Comparison of ENCODE assay signal across 25 cellular contexts in the genomic region with DNA sequence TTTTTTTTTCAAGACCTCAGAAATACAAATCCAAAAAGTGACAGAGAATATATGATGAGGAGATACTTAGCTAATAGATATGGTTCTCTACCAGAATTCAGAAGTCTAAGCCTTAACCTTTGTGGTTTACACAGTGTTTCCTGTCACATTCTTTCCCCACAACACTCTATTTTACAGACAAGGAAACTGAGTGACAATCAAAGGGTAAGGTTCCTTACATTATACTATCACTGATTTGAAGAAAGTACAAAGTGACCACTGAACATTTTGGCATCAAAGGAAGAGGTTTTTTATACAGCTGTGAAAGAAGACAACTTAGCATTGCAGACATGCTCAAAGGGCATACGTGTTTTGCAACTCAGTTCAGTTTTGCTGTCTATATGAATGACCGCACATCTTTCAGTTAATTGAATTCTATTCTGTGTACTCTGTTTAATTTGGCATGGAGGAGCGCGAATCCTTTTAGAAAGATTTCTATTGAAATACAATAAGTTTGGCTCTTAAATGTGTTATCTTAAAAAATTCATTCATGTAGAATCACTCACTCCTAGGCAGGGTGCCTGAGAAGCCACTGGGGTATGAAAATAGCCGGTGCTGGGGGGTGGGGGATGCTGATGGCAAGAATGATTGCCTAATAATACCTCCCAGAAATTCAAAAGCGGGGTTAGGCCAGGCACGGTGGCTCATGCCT.
DNase-seq lines count a peak whose midpoint lies in the region; ATAC-seq and TF ChIP-seq lines count a peak whose summit lies in the region.
"Had no signal": no experiment of that assay in that cellular context is flagged by ENCODE, and none has a peak within 500 bp of the region (broad histone marks: within the 10 kb centered on the region; RNA-seq: fewer than 3 reads in every experiment).

No MANE protein-coding gene starts in this region.

- CTCF ChIA-PET in CD8-positive, alpha-beta T cell (lab: Charles Lee), result interaction anchor here (1.0 kb wide), 2 partner anchors 13 to 25 kb away, joined by 3 read pairs; no protein-coding TSS in a partner anchor
- CTCF ChIA-PET in activated CD8-positive, alpha-beta T cell treated with anti-CD3 and anti-CD28 coated beads for 36 hours (lab: Charles Lee), result no interaction called here

- H3K9me3 Mint-ChIP-seq in CD8-positive, alpha-beta T cell, result no peaks in the 10 kb centered on the region
- no peaks in the 10 kb centered on the region for H3K9me3 Mint-ChIP-seq in activated CD8-positive, alpha-beta T cell treated with anti-CD3 and anti-CD28 coated beads for 36 hours
- H3K9me3 Mint-ChIP-seq in effector memory CD8-positive, alpha-beta T cell, result no peaks in the 10 kb centered on the region
- H3K9me3 Mint-ChIP-seq: type B pancreatic cell had no signal

- H3K4me2 ChIP-seq in BLaER1, result peak overlapping the region; percentile 33
- H3K4me2 ChIP-seq: KMS-11 had no signal

- H3K4me1 Mint-ChIP-seq in CD8-positive, alpha-beta T cell (ENCODE audit: low read depth), result peaks cover 94% of the 10 kb centered on the region
- H3K4me1 Mint-ChIP-seq in activated CD8-positive, alpha-beta T cell treated with anti-CD3 and anti-CD28 coated beads for 36 hours (ENCODE audit: low read depth), result peaks cover 81% of the 10 kb centered on the region
- peaks cover 27 to 41% of the 10 kb centered on the region in 2 donors for H3K4me1 Mint-ChIP-seq in effector memory CD8-positive, alpha-beta T cell (ENCODE audit: low read depth in 2 of 2)

- no peak overlapping the region for H3K4me3 ChIP-seq in BLaER1
- no peak overlapping the region for H3K4me3 ChIP-seq in CD8-positive, alpha-beta T cell (ENCODE audit: low read depth, low read length)
- H3K4me3 ChIP-seq: breast epithelium had no signal

- no peaks in the 10 kb centered on the region for H3K9me3 ChIP-seq in BLaER1
- no peaks in the 10 kb centered on the region for H3K9me3 ChIP-seq in CD8-positive, alpha-beta T cell (ENCODE audit: low read length)
- H3K9me3 ChIP-seq: breast epithelium had no signal

- ATAC-seq in CD8-positive, alpha-beta T cell, result peak; percentile 63
- peak; percentile 49 for ATAC-seq in activated CD8-positive, alpha-beta T cell treated with anti-CD3 and anti-CD28 coated beads for 36 hours
- peak; percentile 54 for ATAC-seq in effector memory CD8-positive, alpha-beta T cell (replicated peaks)
- no peak for ATAC-seq in SK-N-SH treated with all-trans-retinoic acid at 6 μM for 48 hours

- no peaks in the 10 kb centered on the region for H3K36me3 Mint-ChIP-seq in CD8-positive, alpha-beta T cell
- no peaks in the 10 kb centered on the region for H3K36me3 Mint-ChIP-seq in activated CD8-positive, alpha-beta T cell treated with anti-CD3 and anti-CD28 coated beads for 36 hours (ENCODE audit: low read depth)
- H3K36me3 Mint-ChIP-seq in effector memory CD8-positive, alpha-beta T cell (ENCODE audit: insufficient read depth), result peaks cover 3% of the 10 kb centered on the region
- H3K36me3 Mint-ChIP-seq: type B pancreatic cell had no signal

- TF ChIP-seq CTCF in CD8-positive, alpha-beta T cell (IDR thresholded peaks at IDR 0.05), result no peak
- no peak for TF ChIP-seq CTCF in activated CD8-positive, alpha-beta T cell treated with anti-CD3 and anti-CD28 coated beads for 36 hours (IDR thresholded peaks at IDR 0.05)

- POLR2A ChIA-PET in CD8-positive, alpha-beta T cell (lab: Charles Lee), result interaction anchor here (1.0 kb wide), 1 partner anchor 13 kb away, joined by 3 read pairs; no protein-coding TSS in a partner anchor
- POLR2A ChIA-PET in activated CD8-positive, alpha-beta T cell treated with anti-CD3 and anti-CD28 coated beads for 36 hours (lab: Charles Lee), result interaction anchor here (0.6 to 1.0 kb wide), 2 partner anchors 10 to 657 kb away, joined by 3 read pairs; no protein-coding TSS in a partner anchor

- peaks cover 49% of the 10 kb centered on the region for H3K4me1 ChIP-seq in BLaER1
- H3K4me1 ChIP-seq in CD8-positive, alpha-beta T cell (ENCODE audit: insufficient read depth, low read length), result peaks cover 84% of the 10 kb centered on the region
- H3K4me1 ChIP-seq: breast epithelium had no signal

- intact Hi-C loops in CD8-positive, alpha-beta T cell (cut with DNase I, micrococcal nuclease), result loop anchor here in 1 of 2 experiments (2.0 to 10.0 kb wide), 2 partner anchors 14 to 304 kb away; no protein-coding TSS in a partner anchor
- intact Hi-C loops in activated CD8-positive, alpha-beta T cell treated with anti-CD3 and anti-CD28 coated beads for 36 hours (cut with micrococcal nuclease), result no loop called here

- H3K9ac ChIP-seq in BLaER1, result no peak overlapping the region
- H3K9ac ChIP-seq: KMS-11 had no signal

- H3K27me3 Mint-ChIP-seq in CD8-positive, alpha-beta T cell (ENCODE audit: low read depth), result no peaks in the 10 kb centered on the region
- no peaks in the 10 kb centered on the region for H3K27me3 Mint-ChIP-seq in activated CD8-positive, alpha-beta T cell treated with anti-CD3 and anti-CD28 coated beads for 36 hours
- no peaks in the 10 kb centered on the region for H3K27me3 Mint-ChIP-seq in effector memory CD8-positive, alpha-beta T cell
- H3K27me3 Mint-ChIP-seq: naive B cell had no signal

- no peaks in the 10 kb centered on the region for H4K20me1 ChIP-seq in BLaER1

- H3K27ac Mint-ChIP-seq in CD8-positive, alpha-beta T cell, result peak overlapping the region; percentile 47
- H3K27ac Mint-ChIP-seq in activated CD8-positive, alpha-beta T cell treated with anti-CD3 and anti-CD28 coated beads for 36 hours, result peak overlapping the region; percentile 66
- H3K27ac Mint-ChIP-seq in effector memory CD8-positive, alpha-beta T cell, result peak overlapping the region; percentile 6 to 27
- H3K27ac Mint-ChIP-seq: type B pancreatic cell had no signal

- no peak overlapping the region for H3K27ac ChIP-seq in BLaER1
- H3K27ac ChIP-seq in CD8-positive, alpha-beta T cell (ENCODE audit: low read depth, low read length), result no peak overlapping the region
- H3K27ac ChIP-seq: breast epithelium, KMS-11, VCaP had no signal

- no peaks in the 10 kb centered on the region; the same call in 1 of the 2 replicates for H3K36me3 ChIP-seq in BLaER1
- no peaks in the 10 kb centered on the region for H3K36me3 ChIP-seq in CD8-positive, alpha-beta T cell (ENCODE audit: insufficient read depth, low read length)
- H3K36me3 ChIP-seq: breast epithelium had no signal

- DNase-seq in CD8-positive, alpha-beta T cell, result no peak
- no peak for DNase-seq in activated CD8-positive, alpha-beta T cell treated with anti-CD3 and anti-CD28 coated beads for 36 hours
- no peak for DNase-seq in effector memory CD8-positive, alpha-beta T cell
- DNase-seq in iPS-NIHi11 (ENCODE audit: low spot score), result no peak
- no peak for DNase-seq in DMS79 (lab: John Stamatoyannopoulos, UW)
- no peak for DNase-seq in H4 (ENCODE audit: low spot score)
- DNase-seq: activated CD8-positive, alpha-beta memory T cell treated with anti-CD3 and anti-CD28 coated beads for 24 hours; activated naive CD4-positive, alpha-beta T cell treated with Interleukin-2 at 50 U/mL for 16 hours; dermis blood vessel endothelial cell; mesenchymal stem cell; naive B cell; NCI-H1048; NCI-H2081 treated with DMSO at 0.1 percent for 48 hours; NCI-H526; OCI-M1; posterior cingulate gyrus; Right ventricle myocardium superior; stimulated activated CD4-positive, alpha-beta T cell treated with anti-CD3 and anti-CD28 coated beads, Interleukin-1b, Interleukin-23, amount 100 ng/mL, for 48 hours; stimulated activated naive CD4-positive, alpha-beta T cell treated with Interleukin-2 at 50 U/mL for 16 hours had no signal

- H3K4me3 Mint-ChIP-seq in CD8-positive, alpha-beta T cell, result peak overlapping the region; percentile 58
- peak overlapping the region; percentile 6 for H3K4me3 Mint-ChIP-seq in activated CD8-positive, alpha-beta T cell treated with anti-CD3 and anti-CD28 coated beads for 36 hours
- no peak overlapping the region for H3K4me3 Mint-ChIP-seq in effector memory CD8-positive, alpha-beta T cell
- H3K4me3 Mint-ChIP-seq: type B pancreatic cell had no signal

- H3K27me3 ChIP-seq in BLaER1, result no peaks in the 10 kb centered on the region
- no peaks in the 10 kb centered on the region for H3K27me3 ChIP-seq in CD8-positive, alpha-beta T cell (ENCODE audit: insufficient read depth, low read length)
- H3K27me3 ChIP-seq: breast epithelium had no signal

TF ChIP-seq in SK-N-SH treated with all-trans-retinoic acid at 6 μM for 48 hours, 23 proteins besides CTCF, POLR2A, EP300 and RAD21 (continues in another document):
- TF ChIP-seq GLIS3 (CRISPR knock-in tag; IDR thresholded peaks at IDR 0.05) (no peak), ESRRG (CRISPR knock-in tag; IDR thresholded peaks at IDR 0.05) (no peak), ZNF70 (CRISPR knock-in tag; IDR thresholded peaks at IDR 0.05) (no peak), SNAI2 (CRISPR knock-in tag; IDR thresholded peaks at IDR 0.05) (no peak)
- TF ChIP-seq, protein P1, sequence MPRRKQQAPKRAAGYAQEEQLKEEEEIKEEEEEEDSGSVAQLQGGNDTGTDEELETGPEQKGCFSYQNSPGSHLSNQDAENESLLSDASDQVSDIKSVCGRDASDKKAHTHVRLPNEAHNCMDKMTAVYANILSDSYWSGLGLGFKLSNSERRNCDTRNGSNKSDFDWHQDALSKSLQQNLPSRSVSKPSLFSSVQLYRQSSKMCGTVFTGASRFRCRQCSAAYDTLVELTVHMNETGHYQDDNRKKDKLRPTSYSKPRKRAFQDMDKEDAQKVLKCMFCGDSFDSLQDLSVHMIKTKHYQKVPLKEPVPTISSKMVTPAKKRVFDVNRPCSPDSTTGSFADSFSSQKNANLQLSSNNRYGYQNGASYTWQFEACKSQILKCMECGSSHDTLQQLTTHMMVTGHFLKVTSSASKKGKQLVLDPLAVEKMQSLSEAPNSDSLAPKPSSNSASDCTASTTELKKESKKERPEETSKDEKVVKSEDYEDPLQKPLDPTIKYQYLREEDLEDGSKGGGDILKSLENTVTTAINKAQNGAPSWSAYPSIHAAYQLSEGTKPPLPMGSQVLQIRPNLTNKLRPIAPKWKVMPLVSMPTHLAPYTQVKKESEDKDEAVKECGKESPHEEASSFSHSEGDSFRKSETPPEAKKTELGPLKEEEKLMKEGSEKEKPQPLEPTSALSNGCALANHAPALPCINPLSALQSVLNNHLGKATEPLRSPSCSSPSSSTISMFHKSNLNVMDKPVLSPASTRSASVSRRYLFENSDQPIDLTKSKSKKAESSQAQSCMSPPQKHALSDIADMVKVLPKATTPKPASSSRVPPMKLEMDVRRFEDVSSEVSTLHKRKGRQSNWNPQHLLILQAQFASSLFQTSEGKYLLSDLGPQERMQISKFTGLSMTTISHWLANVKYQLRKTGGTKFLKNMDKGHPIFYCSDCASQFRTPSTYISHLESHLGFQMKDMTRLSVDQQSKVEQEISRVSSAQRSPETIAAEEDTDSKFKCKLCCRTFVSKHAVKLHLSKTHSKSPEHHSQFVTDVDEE (CRISPR knock-in tag; IDR thresholded peaks at IDR 0.05), result no peak

Comparison
In these comparisons a context has a peak if more than half of its experiments do, and no peak if none do; other contexts are left out.
1. H3K4me3 Mint-ChIP-seq: peak in CD8-positive, alpha-beta T cell (single experiment) and activated CD8-positive, alpha-beta T cell treated with anti-CD3 and anti-CD28 coated beads for 36 hours (single experiment); none in effector memory CD8-positive, alpha-beta T cell (0 of 2).
2. Peak in every context shown above with its lines, with median percentiles within 50 percentile points of each other: H3K27ac Mint-ChIP-seq.